ENCODE assay signal across 21 cellular contexts in genomic region chrX:41142130-41142529, GRCh38.
"Had no signal": no experiment of that assay in that cellular context is flagged by ENCODE, and none has a peak within 500 bp of the region (broad histone marks: within the 10 kb centered on the region; RNA-seq: fewer than 3 reads in every experiment).

No MANE protein-coding gene starts in this region.

- H3K4me3 Mint-ChIP-seq: activated naive CD4-positive, alpha-beta T cell treated with anti-CD3 and anti-CD28 coated beads, Interleukin-2, amount 10 ng/mL, durations not matched to agents 7 days and 5 days; nephron progenitor cell had no signal

- H3K9me3 Mint-ChIP-seq: activated naive CD4-positive, alpha-beta T cell treated with anti-CD3 and anti-CD28 coated beads, Interleukin-2, amount 10 ng/mL, durations not matched to agents 7 days and 5 days had no signal

- DNase-seq: activated CD4-positive, alpha-beta T cell treated with anti-CD3 and anti-CD28 coated beads, Interleukin-2, amount 50 U/mL, for 1 hour; activated CD4-positive, CD25-positive, alpha-beta regulatory T cell treated with anti-CD3 and anti-CD28 coated beads, Interleukin-2, amount 50 U/mL, for 72 hours; activated CD8-positive, alpha-beta memory T cell treated with anti-CD3 and anti-CD28 coated beads for 24 hours; activated CD8-positive, alpha-beta memory T cell treated with anti-CD3 and anti-CD28 coated beads, Interleukin-2, amount 50 U/mL, for 48 hours; activated effector memory CD4-positive, alpha-beta T cell treated with Interleukin-2 at 50 U/mL for 16 hours; activated naive CD4-positive, alpha-beta T cell treated with anti-CD3 and anti-CD28 coated beads, Interleukin-2, amount 10 ng/mL, durations not matched to agents 7 days and 5 days; activated T-cell treated with anti-CD3 and anti-CD28 coated beads, Interleukin-2, amount 50 U/mL, for 48 hours; adrenal gland; effector CD8-positive, alpha-beta T cell; islet precursor cell; midbrain; nephron progenitor cell; stimulated activated CD4-positive, alpha-beta T cell treated with anti-CD3 and anti-CD28 coated beads, Interleukin-12 subunit alpha, Interleukin-12 subunit beta, amount 100 ng/mL, for 4 hours; stimulated activated CD4-positive, alpha-beta T cell treated with anti-CD3 and anti-CD28 coated beads, Interleukin-1b, Interleukin-23, amount 100 ng/mL, for 48 hours; stimulated activated naive CD4-positive, alpha-beta T cell treated with Interleukin-2 at 50 U/mL for 16 hours; T-helper 1 cell; T1000; thyroid gland had no signal

- H3K4me1 ChIP-seq: adrenal gland, thyroid gland had no signal

- H3K4me1 Mint-ChIP-seq: nephron progenitor cell had no signal

- ATAC-seq: esophagus mucosa had no signal

- H3K27ac Mint-ChIP-seq: activated naive CD4-positive, alpha-beta T cell treated with anti-CD3 and anti-CD28 coated beads, Interleukin-2, amount 10 ng/mL, durations not matched to agents 7 days and 5 days; nephron progenitor cell; progenitor cell of endocrine pancreas had no signal

- H3K9me3 ChIP-seq: adrenal gland, thyroid gland had no signal

- H3K27me3 Mint-ChIP-seq: activated naive CD4-positive, alpha-beta T cell treated with anti-CD3 and anti-CD28 coated beads, Interleukin-2, amount 10 ng/mL, durations not matched to agents 7 days and 5 days; progenitor cell of endocrine pancreas had no signal

- H3K4me3 ChIP-seq: adrenal gland, lung, thyroid gland had no signal

- H3K27me3 ChIP-seq: adrenal gland, thyroid gland had no signal

- H3K27ac ChIP-seq: adrenal gland, thyroid gland had no signal
